8 cellular contexts compared by ENCODE assay signal in the genomic region with DNA sequence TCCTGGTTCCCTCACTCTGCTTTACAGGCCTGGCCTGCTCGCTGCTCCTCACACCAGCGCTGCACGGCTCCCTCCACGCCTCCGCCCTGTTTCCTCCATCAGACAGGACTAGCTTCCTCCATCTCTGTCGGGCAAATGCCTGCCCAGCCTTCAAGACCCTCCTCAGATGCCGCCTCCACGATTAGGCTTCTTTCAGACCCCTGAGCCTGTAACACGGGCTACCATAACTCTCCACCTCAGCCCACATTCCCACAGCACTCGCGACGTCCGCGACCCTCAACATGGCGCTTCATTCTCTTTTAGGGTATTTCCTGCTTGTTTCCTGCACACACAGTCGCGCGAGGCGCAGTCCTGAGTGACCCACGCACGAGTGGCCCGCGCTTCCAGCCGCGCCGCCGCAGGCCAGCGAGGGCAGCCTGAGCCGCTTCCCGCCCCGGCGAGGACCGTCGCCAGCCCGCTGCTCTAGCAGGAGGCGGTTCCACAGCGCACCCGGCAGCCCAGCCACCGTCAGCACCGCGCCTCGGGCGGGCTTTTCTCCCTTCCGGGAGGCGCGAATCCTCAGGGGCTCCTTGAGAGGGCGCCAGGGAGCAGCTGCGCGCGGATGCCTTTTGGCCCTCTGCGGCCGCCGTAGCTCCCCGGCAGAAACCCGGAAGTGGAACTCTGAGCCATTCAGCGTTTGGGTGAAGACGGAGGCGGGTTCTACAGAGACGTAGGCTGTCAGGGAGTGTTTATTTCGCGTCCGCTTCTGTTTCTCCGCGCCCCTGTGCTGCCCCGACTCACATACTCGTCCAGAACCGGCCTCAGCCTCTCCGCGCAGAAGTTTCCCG. TPM values are rescaled to one million over a fixed set of nuclear protein-coding genes. Genes with fewer than 3 reads are reported as not detected.
DNase-seq lines count a peak whose midpoint lies in the region; ATAC-seq, FAIRE-seq and TF ChIP-seq lines count a peak whose summit lies in the region.

Gene FRG1, plus strand, starts transcription at position 695 of the 827 bp plus-strand sequence. CDS start 138 bp downstream, outside the sequence.

- no peaks in the 10 kb centered on the region for H3K4me1 ChIP-seq in ES-I3 (ENCODE audit: insufficient read depth, low read length)
- H3K4me1 ChIP-seq in gastroesophageal sphincter, result peaks cover 6 to 45% (median 7%) of the 10 kb centered on the region in 3 donors
- peaks cover 0 to 38% (median 12%) of the 10 kb centered on the region in 4 donors for H3K4me1 ChIP-seq in tibial artery

- peak; percentile 61 for DNase-seq in H54 (ENCODE audit: insufficient read length, low spot score)
- peak; percentile 92 for DNase-seq in MG63
- peak; percentile 99 for DNase-seq in osteocyte (ENCODE audit: extremely low spot score, unreplicated experiment)
- DNase-seq in tibial artery, result peak; percentile 89 to 97
- no peak for DNase-seq in NCI-H1105 treated with DMSO at 0.1 percent for 48 hours (lab: John Stamatoyannopoulos, UW)

- H3K27me3 ChIP-seq in MG63 (no peaks in the 10 kb centered on the region), gastroesophageal sphincter (no peaks in the 10 kb centered on the region), tibial artery (no peaks in the 10 kb centered on the region)

- TF ChIP-seq POLR2A in H54 (IDR thresholded peaks at IDR 0.05; ENCODE audit: low read depth, low read length) (peak; percentile 72), gastroesophageal sphincter (IDR thresholded peaks at IDR 0.05) (peak; percentile 34 to 48)

- TF ChIP-seq EP300 in gastroesophageal sphincter (IDR thresholded peaks at IDR 0.05), result no peak

- peak within 1 kb of the TSS; percentile 79 for H3K4me3 ChIP-seq in MG63
- peak within 1 kb of the TSS; percentile 88 to 99 for H3K4me3 ChIP-seq in gastroesophageal sphincter
- H3K4me3 ChIP-seq in tibial artery, result peak within 1 kb of the TSS; percentile 92 to 96

- H3K4me3 Mint-ChIP-seq in activated T-helper 17 cell treated with anti-CD3 and anti-CD28 coated beads, Interleukin-2, amount 50 U/mL, for 72 hours, result peak within 1 kb of the TSS; percentile 84
- H3K4me3 Mint-ChIP-seq in osteocyte (ENCODE audit: unreplicated experiment), result peak within 1 kb of the TSS; percentile 93

- H3K27ac Mint-ChIP-seq in activated T-helper 17 cell treated with anti-CD3 and anti-CD28 coated beads, Interleukin-2, amount 50 U/mL, for 72 hours, result peak within 1 kb of the TSS; percentile 95
- H3K27ac Mint-ChIP-seq in osteocyte (ENCODE audit: unreplicated experiment), result peak within 1 kb of the TSS; percentile 95

- H3K27ac ChIP-seq in gastroesophageal sphincter, result peak within 1 kb of the TSS; percentile 87 to 93 (median 91)
- H3K27ac ChIP-seq in tibial artery, result peak within 1 kb of the TSS; percentile 93 to 95

- H3K36me3 ChIP-seq in ES-I3 (ENCODE audit: insufficient read depth, low read length), result no peaks in the 10 kb centered on the region
- no peaks in the 10 kb centered on the region for H3K36me3 ChIP-seq in MG63
- H3K36me3 ChIP-seq in gastroesophageal sphincter, result peaks cover 0 to 11% of the 10 kb centered on the region in 2 donors
- H3K36me3 ChIP-seq in tibial artery, result no peaks in the 10 kb centered on the region

- H3K27me3 Mint-ChIP-seq in activated T-helper 17 cell treated with anti-CD3 and anti-CD28 coated beads, Interleukin-2, amount 50 U/mL, for 72 hours, result no peaks in the 10 kb centered on the region
- no peaks in the 10 kb centered on the region for H3K27me3 Mint-ChIP-seq in osteocyte (ENCODE audit: unreplicated experiment)

- 11 to 30% methylated on average over 4 to 28 of the region's 70 CpGs for WGBS in gastroesophageal sphincter (ENCODE audit: low coverage in 1 of 2), 2 donors

- peak; percentile 99 for ATAC-seq in activated T-helper 17 cell treated with anti-CD3 and anti-CD28 coated beads, Interleukin-2, amount 50 U/mL, for 72 hours (replicated peaks)
- peak; percentile 100 for ATAC-seq in gastroesophageal sphincter

- H3K9me3 ChIP-seq in ES-I3 (ENCODE audit: control insufficient read depth, insufficient read depth, low read length), result no peaks in the 10 kb centered on the region
- no peaks in the 10 kb centered on the region for H3K9me3 ChIP-seq in MG63
- H3K9me3 ChIP-seq in gastroesophageal sphincter, result no peaks in the 10 kb centered on the region
- H3K9me3 ChIP-seq in tibial artery, result no peaks in the 10 kb centered on the region

- H3K4me1 Mint-ChIP-seq in activated T-helper 17 cell treated with anti-CD3 and anti-CD28 coated beads, Interleukin-2, amount 50 U/mL, for 72 hours, result peaks cover 35% of the 10 kb centered on the region
- peaks cover 26% of the 10 kb centered on the region for H3K4me1 Mint-ChIP-seq in osteocyte (ENCODE audit: unreplicated experiment)

- H3K9me3 Mint-ChIP-seq in activated T-helper 17 cell treated with anti-CD3 and anti-CD28 coated beads, Interleukin-2, amount 50 U/mL, for 72 hours, result peaks cover 3% of the 10 kb centered on the region
- H3K9me3 Mint-ChIP-seq in osteocyte (ENCODE audit: unreplicated experiment), result peaks cover 6% of the 10 kb centered on the region

- peaks cover 44% of the 10 kb centered on the region for H3K36me3 Mint-ChIP-seq in activated T-helper 17 cell treated with anti-CD3 and anti-CD28 coated beads, Interleukin-2, amount 50 U/mL, for 72 hours (ENCODE audit: low read depth)
- peaks cover 21% of the 10 kb centered on the region for H3K36me3 Mint-ChIP-seq in osteocyte (ENCODE audit: unreplicated experiment)

- H3K9ac ChIP-seq in ES-I3 (ENCODE audit: low read depth, low read length), result peak within 1 kb of the TSS; percentile 74

- intact Hi-C loops in tibial artery (cut with DNase I; ENCODE audit: low total_unique reads), result no loop called here

- FAIRE-seq in H54 (lab: Jason Lieb, UNC), result no peak

- TF ChIP-seq CTCF in gastroesophageal sphincter (IDR thresholded peaks at IDR 0.05) (peak; percentile 83 to 92 (median 90)), osteocyte (IDR thresholded peaks at IDR 0.05) (peak; percentile 96), tibial artery (IDR thresholded peaks at IDR 0.05) (peak; percentile 88 to 92)

RNA-seq across cellular contexts. Expression of gene FRG1, which starts in this region (rescaled TPM):
- 25.4 and 30.5 TPM in 2 replicates for total RNA-seq in MG63 (2014; rRNA removed; shearing (Covaris generic); ENCODE audit: low replicate concordance)
- 10 to 100 TPM; 36.2 to 49.3 TPM for total RNA-seq in activated T-helper 17 cell treated with anti-CD3 and anti-CD28 coated beads, Interleukin-2, amount 50 U/mL, for 72 hours
- total RNA-seq in gastroesophageal sphincter (10 to 100 TPM; 30.5 to 50.4 (median 41.1) TPM), osteocyte (34.5 and 37.1 TPM in 2 replicates)
